9 cellular contexts compared by ENCODE assay signal in genomic region chr1:53541761-53542550, GRCh38.
DNase-seq lines count a peak whose midpoint lies in the region; ATAC-seq and TF ChIP-seq lines count a peak whose summit lies in the region.
"Had no signal": no experiment of that assay in that cellular context is flagged by ENCODE, and none has a peak within 500 bp of the region (broad histone marks: within the 10 kb centered on the region; RNA-seq: fewer than 3 reads in every experiment).

No MANE protein-coding gene starts in this region.

- no peaks in the 10 kb centered on the region for H3K9me3 ChIP-seq in lower lobe of right lung

- no peak overlapping the region for H3K27ac Mint-ChIP-seq in activated naive CD4-positive, alpha-beta T cell treated with anti-CD3 and anti-CD28 coated beads, Interleukin-2, amount 10 ng/mL, durations not matched to agents 7 days and 5 days

- no peaks in the 10 kb centered on the region for H3K27me3 ChIP-seq in lower lobe of right lung (ENCODE audit: low read depth)

- CTCF ChIA-PET in activated naive CD4-positive, alpha-beta T cell treated with anti-CD3 and anti-CD28 coated beads, Interleukin-2, amount 10 ng/mL, durations not matched to agents 7 days and 5 days (lab: Charles Lee): no interaction called here

- H3K27me3 Mint-ChIP-seq in activated naive CD4-positive, alpha-beta T cell treated with anti-CD3 and anti-CD28 coated beads, Interleukin-2, amount 10 ng/mL, durations not matched to agents 7 days and 5 days: peaks cover 10% of the 10 kb centered on the region

- peak overlapping the region; percentile 7; the same call in 1 of the 2 replicates for H3K4me3 ChIP-seq in AG10803 (ENCODE audit: low read length)
- H3K4me3 ChIP-seq in HFF-Myc (replicated peaks; ENCODE audit: low read depth, low read length): no peak overlapping the region
- no peak overlapping the region for H3K4me3 ChIP-seq in lower lobe of right lung

- H3K4me3 Mint-ChIP-seq in activated naive CD4-positive, alpha-beta T cell treated with anti-CD3 and anti-CD28 coated beads, Interleukin-2, amount 10 ng/mL, durations not matched to agents 7 days and 5 days: no peak overlapping the region

- no peaks in the 10 kb centered on the region for H3K4me1 Mint-ChIP-seq in activated naive CD4-positive, alpha-beta T cell treated with anti-CD3 and anti-CD28 coated beads, Interleukin-2, amount 10 ng/mL, durations not matched to agents 7 days and 5 days

- no peaks in the 10 kb centered on the region for H3K9me3 Mint-ChIP-seq in activated naive CD4-positive, alpha-beta T cell treated with anti-CD3 and anti-CD28 coated beads, Interleukin-2, amount 10 ng/mL, durations not matched to agents 7 days and 5 days

- ATAC-seq in lower lobe of right lung (no peak), GM19455 (IDR thresholded peaks at IDR 0.05; ENCODE audit: unreplicated experiment) (no peak)

- no peaks in the 10 kb centered on the region for H3K4me1 ChIP-seq in lower lobe of right lung

- H3K36me3 Mint-ChIP-seq in activated naive CD4-positive, alpha-beta T cell treated with anti-CD3 and anti-CD28 coated beads, Interleukin-2, amount 10 ng/mL, durations not matched to agents 7 days and 5 days: no peaks in the 10 kb centered on the region

- H3K36me3 ChIP-seq in lower lobe of right lung: no peaks in the 10 kb centered on the region

- peak; percentile 95 for DNase-seq in AG10803 (ENCODE audit: low read depth)
- peak; percentile 78 for DNase-seq in HFF-Myc (ENCODE audit: extremely low read depth, low read depth)
- peak; percentile 55 for DNase-seq in astrocyte of the hippocampus (ENCODE audit: low read depth, low spot score)
- peak; percentile 32 for DNase-seq in lower lobe of right lung
- no peak for DNase-seq in UCSD-AML1 (lab: John Stamatoyannopoulos, UW; ENCODE audit: unreplicated experiment)
- no peak for DNase-seq in activated CD8-positive, alpha-beta memory T cell treated with anti-CD3 and anti-CD28 coated beads for 24 hours
- no peak for DNase-seq in activated naive CD4-positive, alpha-beta T cell treated with anti-CD3 and anti-CD28 coated beads, Interleukin-2, amount 10 ng/mL, durations not matched to agents 7 days and 5 days
- DNase-seq: midbrain had no signal

- intact Hi-C loops in lower lobe of right lung (cut with DNase I): no loop called here

- H3K27ac ChIP-seq in lower lobe of right lung: no peak overlapping the region

- TF ChIP-seq CTCF in AG10803 (conservative IDR thresholded peaks at IDR 0.05; ENCODE audit: low read length) (peak; percentile 61), HFF-Myc (IDR thresholded peaks at IDR 0.05; ENCODE audit: low read depth, low read length, missing control alignments) (peak; percentile 74), lower lobe of right lung (IDR thresholded peaks at IDR 0.05) (no peak)

Comparison
In these comparisons a context has a peak if more than half of its experiments do, and no peak if none do; other contexts are left out.
1. DNase-seq: peak in AG10803 (single experiment), HFF-Myc (single experiment), astrocyte of the hippocampus (single experiment) and lower lobe of right lung (single experiment); none in UCSD-AML1 (single experiment), activated CD8-positive, alpha-beta memory T cell treated with anti-CD3 and anti-CD28 coated beads for 24 hours (single experiment) and activated naive CD4-positive, alpha-beta T cell treated with anti-CD3 and anti-CD28 coated beads, Interleukin-2, amount 10 ng/mL, durations not matched to agents 7 days and 5 days (single experiment).